Comparison of ENCODE assay signal across 1 cellular context in genomic region chr11:97746832-97747231, GRCh38.
TF ChIP-seq lines count a peak whose summit lies in the region.

No MANE protein-coding gene starts in this region.

TF ChIP-seq in SK-N-SH, 30 proteins besides CTCF, POLR2A, EP300 and RAD21 (continued from another document):
- TF ChIP-seq NFIC (IDR thresholded peaks at IDR 0.05; ENCODE audit: borderline replicate concordance) (no peak), ZBTB33 (IDR thresholded peaks at IDR 0.05; ENCODE audit: borderline replicate concordance, low read depth) (no peak), TEAD4 (IDR thresholded peaks at IDR 0.05; ENCODE audit: borderline replicate concordance, insufficient read depth) (no peak), RXRA (IDR thresholded peaks at IDR 0.05; ENCODE audit: borderline replicate concordance, low read depth) (no peak)
